ENCODE assay signal across 8 cellular contexts in genomic region chr4:11765849-11766453, GRCh38.
DNase-seq lines count a peak whose midpoint lies in the region; ATAC-seq and TF ChIP-seq lines count a peak whose summit lies in the region.

No MANE protein-coding gene starts in this region.

- H3K9me3 ChIP-seq in BE2C: no peaks in the 10 kb centered on the region; the same call in 1 of the 2 replicates

- TF ChIP-seq CTCF in BE2C (IDR thresholded peaks at IDR 0.05; ENCODE audit: low read depth, low read length) (peak; percentile 56), foreskin keratinocyte (conservative IDR thresholded peaks at IDR 0.05) (peak; percentile 78)

- ATAC-seq in GM18502 (IDR thresholded peaks at IDR 0.05; ENCODE audit: poor library complexity, unreplicated experiment) (peak; percentile 80), HG03354 (IDR thresholded peaks at IDR 0.05; ENCODE audit: poor library complexity, severe bottlenecking, unreplicated experiment) (peak; percentile 76), foreskin keratinocyte (peak; percentile 76), HG03108 (IDR thresholded peaks at IDR 0.05; ENCODE audit: unreplicated experiment) (no peak)

- H3K4me1 ChIP-seq in BE2C: no peaks in the 10 kb centered on the region
- no peaks in the 10 kb centered on the region for H3K4me1 ChIP-seq in foreskin keratinocyte

- no peak overlapping the region for H3K27ac ChIP-seq in foreskin keratinocyte

- DNase-seq in BE2C (no peak), SK-MEL-5 (ENCODE audit: low read depth, low spot score) (peak; percentile 63), foreskin keratinocyte (peak in 1 of 2 donors; percentile 44), retina (peak; percentile 14), hepatic stellate cell (ENCODE audit: low spot score) (no peak)

- no peaks in the 10 kb centered on the region for H3K36me3 ChIP-seq in BE2C

- H3K27me3 ChIP-seq in BE2C (no peaks in the 10 kb centered on the region), foreskin keratinocyte (no peaks in the 10 kb centered on the region)

- H3K4me3 ChIP-seq in BE2C (ENCODE audit: low read depth, low read length): no peak overlapping the region

- in situ Hi-C loops in SK-MEL-5 (cut with HindIII; ENCODE audit: low pct_unique_long_range_greater_than_20kb, low sequenced_read_pairs): no loop called here

Comparison
In these comparisons a context has a peak if more than half of its experiments do, and no peak if none do; other contexts are left out.
1. DNase-seq: peak in SK-MEL-5 (single experiment) and retina (single experiment); none in BE2C (single experiment) and hepatic stellate cell (single experiment).